Comparison of ENCODE assay signal across 26 cellular contexts in genomic region chr10:132236881-132237280, GRCh38. TPM values are rescaled to one million over a fixed set of nuclear protein-coding genes. Genes with fewer than 3 reads are reported as not detected.
"Had no signal": no experiment of that assay in that cellular context is flagged by ENCODE, and none has a peak within 500 bp of the region (broad histone marks: within the 10 kb centered on the region; RNA-seq: fewer than 3 reads in every experiment).

No MANE protein-coding gene starts in this region.

- H3K9me3 ChIP-seq: SJSA1 had no signal

- ATAC-seq: Panc1, PC-3 had no signal

- H3K4me2 ChIP-seq: KMS-11 had no signal

- H3K36me3 ChIP-seq: SJSA1 had no signal

- H3K27ac ChIP-seq: KMS-11, RWPE1, SJSA1, SK-N-MC had no signal

- H3K4me1 ChIP-seq: SJSA1 had no signal

- H3K9ac ChIP-seq: KMS-11 had no signal

- H3K4me3 ChIP-seq: SJSA1, SK-N-MC had no signal

- DNase-seq: IMR-90; MV-4-11; NCI-H1048; NCI-H1105; NCI-H1417; NCI-H1436 treated with DMSO at 0.1 percent for 48 hours; NCI-H1694; NCI-H187 treated with DMSO at 0.1 percent for 48 hours; NCI-H2029 treated with DMSO at 0.1 percent for 48 hours; NCI-H2107; NCI-H226; NCI-H446; NCI-H510A; NCI-H524 treated with DMSO at 0.1 percent for 48 hours; NCI-H69; NCI-H774; NK-92 treated with Interleukin-12 subunit alpha and Interleukin-12 subunit beta, amount 100 ng/mL, for 24 hours; PC-3; SIG-M5 had no signal

RNA-seq across cellular contexts. Expression of gene DPYSL4, which starts 50.1 kb away (rescaled TPM):
- total RNA-seq: HT-29, OCI-LY7 had no signal
